In the genomic region with DNA sequence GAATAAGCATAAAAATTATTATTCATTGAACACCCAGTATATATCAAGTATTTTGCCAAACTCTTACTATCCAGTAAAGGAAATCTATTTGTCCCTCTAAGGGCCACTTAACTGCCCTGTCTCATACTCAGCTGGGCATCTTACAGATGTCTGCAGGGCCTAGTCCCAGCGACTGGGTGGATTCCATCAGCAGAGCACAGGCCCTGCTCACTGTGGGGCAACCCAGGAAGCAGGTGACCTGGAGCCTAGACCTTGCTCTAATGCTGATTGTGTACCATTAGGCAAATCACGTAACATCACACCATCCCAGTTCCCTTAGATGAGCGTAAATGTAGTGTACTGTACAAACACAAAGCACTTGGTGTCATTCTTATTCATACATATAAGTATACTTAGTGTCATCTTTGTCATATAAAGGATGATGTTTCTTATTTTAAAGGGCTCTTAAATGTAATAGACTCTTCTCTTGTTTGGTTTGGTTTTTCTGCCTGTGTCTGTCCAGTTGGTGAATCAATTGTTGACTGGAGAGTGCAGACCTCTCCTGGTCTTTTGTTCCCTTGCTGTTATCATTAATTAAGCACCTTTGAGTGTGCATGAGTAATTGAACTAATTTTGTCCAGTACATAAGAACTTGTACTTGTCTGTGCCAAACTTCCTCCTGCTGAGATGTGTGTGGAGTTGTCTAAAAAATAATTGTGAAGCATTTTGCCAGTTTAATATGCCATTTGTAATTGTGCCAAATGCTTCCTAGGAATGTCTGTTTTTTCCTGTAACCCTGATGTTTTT, we compare ENCODE assay signal across 1 cellular context.
TF ChIP-seq lines count a peak whose summit lies in the region.

No MANE protein-coding gene starts in this region.

TF ChIP-seq in H1, 55 proteins besides CTCF, POLR2A, EP300 and RAD21:
- TF ChIP-seq BACH1 (IDR thresholded peaks at IDR 0.05; ENCODE audit: low read length) (no peak), CEBPB (IDR thresholded peaks at IDR 0.05; ENCODE audit: low read depth, low read length) (no peak), PHF8 (conservative IDR thresholded peaks at IDR 0.05; ENCODE audit: low read depth, low read length) (no peak), KDM5A (IDR thresholded peaks at IDR 0.05; ENCODE audit: low read length) (no peak), TEAD4 (IDR thresholded peaks at IDR 0.05; ENCODE audit: low read depth, low read length) (no peak), SRF (IDR thresholded peaks at IDR 0.05; ENCODE audit: low read depth, low read length) (no peak), EGR1 (IDR thresholded peaks at IDR 0.05; ENCODE audit: borderline replicate concordance, low read depth, low read length) (no peak), CHD2 (IDR thresholded peaks at IDR 0.05; ENCODE audit: low read length) (no peak), CBX8 (IDR thresholded peaks at IDR 0.05; ENCODE audit: borderline replicate concordance, low read depth, low read length) (no peak), BCL11A (IDR thresholded peaks at IDR 0.05; ENCODE audit: low read depth in 2 of 2, low read length in 2 of 2) (no peak), RBBP5 (IDR thresholded peaks at IDR 0.05; ENCODE audit: borderline replicate concordance, low read depth, low read length) (no peak), ZNF274 (IDR thresholded peaks at IDR 0.05; ENCODE audit: borderline replicate concordance, extremely low read depth, low read length) (no peak), NRF1 (IDR thresholded peaks at IDR 0.05; ENCODE audit: low read depth, low read length) (no peak), POU5F1 (IDR thresholded peaks at IDR 0.05; ENCODE audit: low read depth, low read length) (no peak)
- TF ChIP-seq, protein P1, sequence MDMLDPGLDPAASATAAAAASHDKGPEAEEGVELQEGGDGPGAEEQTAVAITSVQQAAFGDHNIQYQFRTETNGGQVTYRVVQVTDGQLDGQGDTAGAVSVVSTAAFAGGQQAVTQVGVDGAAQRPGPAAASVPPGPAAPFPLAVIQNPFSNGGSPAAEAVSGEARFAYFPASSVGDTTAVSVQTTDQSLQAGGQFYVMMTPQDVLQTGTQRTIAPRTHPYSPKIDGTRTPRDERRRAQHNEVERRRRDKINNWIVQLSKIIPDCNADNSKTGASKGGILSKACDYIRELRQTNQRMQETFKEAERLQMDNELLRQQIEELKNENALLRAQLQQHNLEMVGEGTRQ (IDR thresholded peaks at IDR 0.05; ENCODE audit: low read length), result no peak
- TF ChIP-seq, protein P2, sequence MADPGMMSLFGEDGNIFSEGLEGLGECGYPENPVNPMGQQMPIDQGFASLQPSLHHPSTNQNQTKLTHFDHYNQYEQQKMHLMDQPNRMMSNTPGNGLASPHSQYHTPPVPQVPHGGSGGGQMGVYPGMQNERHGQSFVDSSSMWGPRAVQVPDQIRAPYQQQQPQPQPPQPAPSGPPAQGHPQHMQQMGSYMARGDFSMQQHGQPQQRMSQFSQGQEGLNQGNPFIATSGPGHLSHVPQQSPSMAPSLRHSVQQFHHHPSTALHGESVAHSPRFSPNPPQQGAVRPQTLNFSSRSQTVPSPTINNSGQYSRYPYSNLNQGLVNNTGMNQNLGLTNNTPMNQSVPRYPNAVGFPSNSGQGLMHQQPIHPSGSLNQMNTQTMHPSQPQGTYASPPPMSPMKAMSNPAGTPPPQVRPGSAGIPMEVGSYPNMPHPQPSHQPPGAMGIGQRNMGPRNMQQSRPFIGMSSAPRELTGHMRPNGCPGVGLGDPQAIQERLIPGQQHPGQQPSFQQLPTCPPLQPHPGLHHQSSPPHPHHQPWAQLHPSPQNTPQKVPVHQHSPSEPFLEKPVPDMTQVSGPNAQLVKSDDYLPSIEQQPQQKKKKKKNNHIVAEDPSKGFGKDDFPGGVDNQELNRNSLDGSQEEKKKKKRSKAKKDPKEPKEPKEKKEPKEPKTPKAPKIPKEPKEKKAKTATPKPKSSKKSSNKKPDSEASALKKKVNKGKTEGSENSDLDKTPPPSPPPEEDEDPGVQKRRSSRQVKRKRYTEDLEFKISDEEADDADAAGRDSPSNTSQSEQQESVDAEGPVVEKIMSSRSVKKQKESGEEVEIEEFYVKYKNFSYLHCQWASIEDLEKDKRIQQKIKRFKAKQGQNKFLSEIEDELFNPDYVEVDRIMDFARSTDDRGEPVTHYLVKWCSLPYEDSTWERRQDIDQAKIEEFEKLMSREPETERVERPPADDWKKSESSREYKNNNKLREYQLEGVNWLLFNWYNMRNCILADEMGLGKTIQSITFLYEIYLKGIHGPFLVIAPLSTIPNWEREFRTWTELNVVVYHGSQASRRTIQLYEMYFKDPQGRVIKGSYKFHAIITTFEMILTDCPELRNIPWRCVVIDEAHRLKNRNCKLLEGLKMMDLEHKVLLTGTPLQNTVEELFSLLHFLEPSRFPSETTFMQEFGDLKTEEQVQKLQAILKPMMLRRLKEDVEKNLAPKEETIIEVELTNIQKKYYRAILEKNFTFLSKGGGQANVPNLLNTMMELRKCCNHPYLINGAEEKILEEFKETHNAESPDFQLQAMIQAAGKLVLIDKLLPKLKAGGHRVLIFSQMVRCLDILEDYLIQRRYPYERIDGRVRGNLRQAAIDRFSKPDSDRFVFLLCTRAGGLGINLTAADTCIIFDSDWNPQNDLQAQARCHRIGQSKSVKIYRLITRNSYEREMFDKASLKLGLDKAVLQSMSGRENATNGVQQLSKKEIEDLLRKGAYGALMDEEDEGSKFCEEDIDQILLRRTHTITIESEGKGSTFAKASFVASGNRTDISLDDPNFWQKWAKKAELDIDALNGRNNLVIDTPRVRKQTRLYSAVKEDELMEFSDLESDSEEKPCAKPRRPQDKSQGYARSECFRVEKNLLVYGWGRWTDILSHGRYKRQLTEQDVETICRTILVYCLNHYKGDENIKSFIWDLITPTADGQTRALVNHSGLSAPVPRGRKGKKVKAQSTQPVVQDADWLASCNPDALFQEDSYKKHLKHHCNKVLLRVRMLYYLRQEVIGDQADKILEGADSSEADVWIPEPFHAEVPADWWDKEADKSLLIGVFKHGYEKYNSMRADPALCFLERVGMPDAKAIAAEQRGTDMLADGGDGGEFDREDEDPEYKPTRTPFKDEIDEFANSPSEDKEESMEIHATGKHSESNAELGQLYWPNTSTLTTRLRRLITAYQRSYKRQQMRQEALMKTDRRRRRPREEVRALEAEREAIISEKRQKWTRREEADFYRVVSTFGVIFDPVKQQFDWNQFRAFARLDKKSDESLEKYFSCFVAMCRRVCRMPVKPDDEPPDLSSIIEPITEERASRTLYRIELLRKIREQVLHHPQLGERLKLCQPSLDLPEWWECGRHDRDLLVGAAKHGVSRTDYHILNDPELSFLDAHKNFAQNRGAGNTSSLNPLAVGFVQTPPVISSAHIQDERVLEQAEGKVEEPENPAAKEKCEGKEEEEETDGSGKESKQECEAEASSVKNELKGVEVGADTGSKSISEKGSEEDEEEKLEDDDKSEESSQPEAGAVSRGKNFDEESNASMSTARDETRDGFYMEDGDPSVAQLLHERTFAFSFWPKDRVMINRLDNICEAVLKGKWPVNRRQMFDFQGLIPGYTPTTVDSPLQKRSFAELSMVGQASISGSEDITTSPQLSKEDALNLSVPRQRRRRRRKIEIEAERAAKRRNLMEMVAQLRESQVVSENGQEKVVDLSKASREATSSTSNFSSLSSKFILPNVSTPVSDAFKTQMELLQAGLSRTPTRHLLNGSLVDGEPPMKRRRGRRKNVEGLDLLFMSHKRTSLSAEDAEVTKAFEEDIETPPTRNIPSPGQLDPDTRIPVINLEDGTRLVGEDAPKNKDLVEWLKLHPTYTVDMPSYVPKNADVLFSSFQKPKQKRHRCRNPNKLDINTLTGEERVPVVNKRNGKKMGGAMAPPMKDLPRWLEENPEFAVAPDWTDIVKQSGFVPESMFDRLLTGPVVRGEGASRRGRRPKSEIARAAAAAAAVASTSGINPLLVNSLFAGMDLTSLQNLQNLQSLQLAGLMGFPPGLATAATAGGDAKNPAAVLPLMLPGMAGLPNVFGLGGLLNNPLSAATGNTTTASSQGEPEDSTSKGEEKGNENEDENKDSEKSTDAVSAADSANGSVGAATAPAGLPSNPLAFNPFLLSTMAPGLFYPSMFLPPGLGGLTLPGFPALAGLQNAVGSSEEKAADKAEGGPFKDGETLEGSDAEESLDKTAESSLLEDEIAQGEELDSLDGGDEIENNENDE (IDR thresholded peaks at IDR 0.05; ENCODE audit: insufficient replicate concordance, low read length), result no peak
- TF ChIP-seq, protein P3, sequence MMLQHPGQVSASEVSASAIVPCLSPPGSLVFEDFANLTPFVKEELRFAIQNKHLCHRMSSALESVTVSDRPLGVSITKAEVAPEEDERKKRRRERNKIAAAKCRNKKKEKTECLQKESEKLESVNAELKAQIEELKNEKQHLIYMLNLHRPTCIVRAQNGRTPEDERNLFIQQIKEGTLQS (IDR thresholded peaks at IDR 0.05; ENCODE audit: insufficient read depth, low read depth, low read length), result no peak
